12 cellular contexts compared by ENCODE assay signal in the genomic region with DNA sequence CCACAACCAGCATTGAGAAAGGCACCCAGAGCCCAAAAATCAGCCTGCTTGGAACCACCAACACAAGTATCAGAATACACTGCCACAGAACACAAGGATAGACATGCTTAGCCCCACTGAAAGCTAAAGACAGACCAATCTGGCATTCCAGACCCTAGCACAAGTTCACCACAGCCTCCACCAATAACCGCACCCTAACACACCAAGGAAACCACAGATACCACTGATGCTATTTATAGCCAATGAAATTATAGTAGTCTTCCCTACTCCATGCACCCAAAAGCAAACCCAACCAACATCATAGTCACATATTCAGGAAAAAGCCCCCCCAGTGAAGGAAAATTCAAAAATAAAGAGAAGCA.
DNase-seq lines count a peak whose midpoint lies in the region; ATAC-seq, FAIRE-seq and TF ChIP-seq lines count a peak whose summit lies in the region.
"Had no signal": no experiment of that assay in that cellular context is flagged by ENCODE, and none has a peak within 500 bp of the region (broad histone marks: within the 10 kb centered on the region; RNA-seq: fewer than 3 reads in every experiment).

No MANE protein-coding gene starts in this region.

- H3K36me3 ChIP-seq in SU-DHL-6 (ENCODE audit: low read length) = no peaks in the 10 kb centered on the region

- peak; percentile 6 for TF ChIP-seq CTCF in SU-DHL-6 (IDR thresholded peaks at IDR 0.05; ENCODE audit: insufficient read depth, low read length, poor library complexity, severe bottlenecking)

- CTCF ChIA-PET in HEK293T (lab: Yijun Ruan, JAX) = no interaction called here

- H3K27ac ChIP-seq in SU-DHL-6 (ENCODE audit: low read depth, low read length) = no peak overlapping the region
- H3K27ac ChIP-seq: psoas muscle had no signal

- ATAC-seq in GM18511 (IDR thresholded peaks at IDR 0.05; ENCODE audit: unreplicated experiment) = peak; percentile 39
- ATAC-seq in GM19467 (IDR thresholded peaks at IDR 0.05; ENCODE audit: unreplicated experiment) = peak; percentile 22
- peak; percentile 33 for ATAC-seq in HG02973 (IDR thresholded peaks at IDR 0.05; ENCODE audit: unreplicated experiment)
- ATAC-seq: psoas muscle had no signal

- POLR2A ChIA-PET in HEK293T (lab: Yijun Ruan, JAX) = no interaction called here

- H4K20me1 ChIP-seq in SU-DHL-6 (ENCODE audit: low read depth, low read length) = no peaks in the 10 kb centered on the region

- DNase-seq in GM03348 (ENCODE audit: low spot score) = no peak
- DNase-seq in RCC 7860 (ENCODE audit: low spot score) = no peak
- DNase-seq in HEK293T (ENCODE audit: extremely low spot score) = no peak
- no peak for DNase-seq in SK-N-DZ (ENCODE audit: low spot score)
- DNase-seq: activated naive CD4-positive, alpha-beta T cell; NCI-H1092; psoas muscle had no signal

- no peaks in the 10 kb centered on the region for H3K9me2 ChIP-seq in SU-DHL-6 (replicated peaks; ENCODE audit: insufficient read depth, low read length)

- no peak overlapping the region for H3K9ac ChIP-seq in SU-DHL-6 (ENCODE audit: low read length)

- no peak for FAIRE-seq in RCC 7860 (lab: Jason Lieb, UNC)

- H3K4me3 ChIP-seq in SU-DHL-6 (ENCODE audit: insufficient read depth, low read length, poor library complexity, severe bottlenecking) = no peak overlapping the region
- H3K4me3 ChIP-seq: psoas muscle had no signal

- no peak overlapping the region for H2AFZ ChIP-seq in SU-DHL-6 (ENCODE audit: low read depth, low read length, severe bottlenecking)

- H3K79me2 ChIP-seq in SU-DHL-6 (ENCODE audit: insufficient read depth, low read length) = no peaks in the 10 kb centered on the region

- H3F3A ChIP-seq in SU-DHL-6 (ENCODE audit: insufficient read depth) = no peaks in the 10 kb centered on the region

- no peak overlapping the region for H3K4me2 ChIP-seq in SU-DHL-6 (ENCODE audit: low read depth, low read length, poor library complexity, severe bottlenecking)

- H3K27me3 ChIP-seq in SU-DHL-6 (ENCODE audit: low read length) = no peaks in the 10 kb centered on the region

- no peaks in the 10 kb centered on the region for H3K9me3 ChIP-seq in SU-DHL-6 (ENCODE audit: insufficient read depth, low read length)
- H3K9me3 ChIP-seq: Caco-2, psoas muscle had no signal

TF ChIP-seq in HEK293T, 16 proteins besides CTCF, POLR2A, EP300 and RAD21:
- TF ChIP-seq FOXM1 (IDR thresholded peaks at IDR 0.05; ENCODE audit: borderline replicate concordance) (no peak), CTBP1 (IDR thresholded peaks at IDR 0.05; ENCODE audit: borderline replicate concordance) (no peak), FOXK2 (IDR thresholded peaks at IDR 0.05) (no peak), SUZ12 (IDR thresholded peaks at IDR 0.05) (no peak), TARDBP (IDR thresholded peaks at IDR 0.05) (no peak)
